Comparison of ENCODE assay signal across 10 cellular contexts in the genomic region with DNA sequence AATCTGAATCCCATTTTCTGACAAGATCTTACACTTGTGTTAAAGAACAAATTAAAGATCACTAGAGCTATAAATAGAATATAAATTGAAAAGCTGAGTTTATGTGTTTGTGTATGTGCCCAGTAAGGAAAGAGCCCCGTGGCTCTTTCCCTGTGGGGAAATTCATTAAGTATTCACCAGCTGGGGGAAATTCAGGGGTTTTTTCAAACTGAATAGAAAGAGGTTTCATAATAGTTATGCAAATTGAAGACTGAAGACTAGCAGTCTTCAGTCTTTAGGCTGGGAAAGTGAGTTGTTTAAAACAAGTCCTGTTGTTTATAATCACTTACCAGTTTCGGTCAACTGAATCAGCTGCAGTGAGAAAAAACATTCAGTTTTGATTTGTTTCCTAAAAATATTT. TPM values are rescaled to one million over a fixed set of nuclear protein-coding genes. Genes with fewer than 3 reads are reported as not detected.
DNase-seq lines count a peak whose midpoint lies in the region; ATAC-seq, FAIRE-seq and TF ChIP-seq lines count a peak whose summit lies in the region.
"Had no signal": no experiment of that assay in that cellular context is flagged by ENCODE, and none has a peak within 500 bp of the region (broad histone marks: within the 10 kb centered on the region; RNA-seq: fewer than 3 reads in every experiment).

No MANE protein-coding gene starts in this region.

- no peak for FAIRE-seq in H1 (lab: Jason Lieb, UNC)

- no peak overlapping the region for H4K8ac ChIP-seq in H1 (ENCODE audit: extremely low read depth, insufficient read depth, low read length)

- DNase-seq in H1 (ENCODE audit: low read depth in 1 of 2, low spot score in 2 of 2) (no peak), smooth muscle cell (lab: John Stamatoyannopoulos, UW; ENCODE audit: unreplicated experiment) (no peak), inferior parietal cortex (ENCODE audit: extremely low spot score) (no peak), activated gamma-delta T cell (lab: John Stamatoyannopoulos, UW) (no peak)
- DNase-seq in activated T-cell treated with anti-CD3 and anti-CD28 coated beads, Interleukin-2, amount 50 U/mL, for 24 hours = no peak
- DNase-seq: activated effector memory CD4-positive, alpha-beta T cell treated with anti-CD3 and anti-CD28 coated beads, Interleukin-2, amount 50 U/mL, for 16 hours; NCI-H1105 had no signal

- POLR2A ChIA-PET in H1 (lab: Charles Lee; ENCODE audit: partially characterized antibody) = no interaction called here

- H2BK15ac ChIP-seq in H1 (ENCODE audit: low read length) = no peak overlapping the region

- peak overlapping the region; percentile 82 for H4K5ac ChIP-seq in H1 (ENCODE audit: insufficient read length, low read depth, low read length)

- H3K9me3 ChIP-seq in H1 (ENCODE audit: insufficient read depth in 2 of 2, low read depth in 1 of 2, low read length in 1 of 2) (peaks cover 0 to 4% of the 10 kb centered on the region in 2 experiments; a peak in 2 of 4 replicates), smooth muscle cell (replicated peaks; ENCODE audit: low read depth) (no peaks in the 10 kb centered on the region)

- no peak overlapping the region for H2BK20ac ChIP-seq in H1 (ENCODE audit: low read length)

- H3K4me1 ChIP-seq in H1 (replicated peaks in 1 of 4; ENCODE audit: control insufficient read depth in 3 of 4, insufficient read depth in 4 of 4, low read length in 3 of 4) = peaks cover 0 to 15% (median 4%) of the 10 kb centered on the region in 4 experiments; a peak in 4 of 7 replicates
- H3K4me1 ChIP-seq in smooth muscle cell (ENCODE audit: low read depth) = no peaks in the 10 kb centered on the region

- CTCF ChIA-PET in H1 (lab: Charles Lee; ENCODE audit: partially characterized antibody) = interaction anchor here (0.7 to 13.3 kb wide), 5 partner anchors 21 to 252 kb away, joined by 3 to 115 read pairs (median 3); no protein-coding TSS in a partner anchor

- no peak overlapping the region for H2AFZ ChIP-seq in H1 (ENCODE audit: low read length)
- no peak overlapping the region for H2AFZ ChIP-seq in smooth muscle cell (ENCODE audit: low read depth)

- ATAC-seq in GM18870 (IDR thresholded peaks at IDR 0.05; ENCODE audit: unreplicated experiment) = peak; percentile 83
- peak; percentile 92 for ATAC-seq in GM21529 (IDR thresholded peaks at IDR 0.05; ENCODE audit: unreplicated experiment)
- peak; percentile 90 for ATAC-seq in HG03280 (IDR thresholded peaks at IDR 0.05; ENCODE audit: unreplicated experiment)

- no peak overlapping the region for H3K9ac ChIP-seq in H1 (replicated peaks in 1 of 4; ENCODE audit: extremely low read depth in 1 of 4, low read depth in 3 of 4, low read length in 3 of 4)
- H3K9ac ChIP-seq in smooth muscle cell (ENCODE audit: low read depth) = no peak overlapping the region

- H3K27me3 ChIP-seq in H1 (replicated peaks in 1 of 4; ENCODE audit: control insufficient read depth in 3 of 4, extremely low read depth in 1 of 4, insufficient read depth in 3 of 4, low read length in 3 of 4) (no peaks in the 10 kb centered on the region), smooth muscle cell (ENCODE audit: low read depth) (no peaks in the 10 kb centered on the region)

- TF ChIP-seq EP300 in H1 (IDR thresholded peaks at IDR 0.05; ENCODE audit: borderline replicate concordance in 1 of 2, low read depth in 2 of 2, low read length in 2 of 2) = no peak

- H3K27ac Mint-ChIP-seq in activated T-cell treated with anti-CD3 and anti-CD28 coated beads, Interleukin-2, amount 50 U/mL, for 24 hours = no peak overlapping the region

- H3K23me2 ChIP-seq in H1 (ENCODE audit: low read depth, low read length) = no peaks in the 10 kb centered on the region

- WGBS in H1 (ENCODE audit: extremely low coverage in 1 of 2, insufficient coverage in 1 of 2, insufficient read length in 1 of 2, insufficient replicate concordance in 2 of 2, low coverage in 1 of 2, low lambda C conversion rate in 2 of 2, missing lambda C conversion rate in 1 of 2), 2 experiments = 47% methylated on average over 2 of the region's 2 CpGs; no CpG with 5 or more reads in 1 of the 2 experiments
- 56% methylated on average over 2 of the region's 2 CpGs for WGBS in smooth muscle cell (ENCODE audit: low lambda C conversion rate)

- H3K79me2 ChIP-seq in H1 (ENCODE audit: control insufficient read depth in 1 of 2, insufficient read depth in 2 of 2, low read length in 2 of 2) = no peaks in the 10 kb centered on the region
- no peaks in the 10 kb centered on the region for H3K79me2 ChIP-seq in smooth muscle cell (ENCODE audit: low read depth)

- no peak overlapping the region for H2BK5ac ChIP-seq in H1 (ENCODE audit: low read depth, low read length)

- TF ChIP-seq CTCF in H1 (IDR thresholded peaks at IDR 0.05; ENCODE audit: control extremely low read depth in 1 of 3, insufficient read depth in 1 of 3, low read depth in 1 of 3, low read length in 3 of 3) (no peak), smooth muscle cell (IDR thresholded peaks at IDR 0.05; ENCODE audit: borderline replicate concordance, insufficient read depth, poor library complexity, severe bottlenecking) (no peak)

- no peak overlapping the region for H3K4me2 ChIP-seq in H1 (ENCODE audit: insufficient read depth in 1 of 2, low read depth in 2 of 2, low read length in 2 of 2)
- no peak overlapping the region for H3K4me2 ChIP-seq in smooth muscle cell

- H3K23ac ChIP-seq in H1 (ENCODE audit: insufficient read length) = no peak overlapping the region

- no peak overlapping the region for H2BK120ac ChIP-seq in H1 (replicated peaks; ENCODE audit: low read depth, low read length)

- no peak overlapping the region for H3K4ac ChIP-seq in H1 (replicated peaks; ENCODE audit: insufficient read length, low read depth, low read length)

- TF ChIP-seq POLR2A in H1 (IDR thresholded peaks at IDR 0.05; ENCODE audit: control extremely low read depth in 1 of 2, low read depth in 2 of 2, low read length in 2 of 2) = no peak

- peaks cover 6% of the 10 kb centered on the region for H3K4me1 Mint-ChIP-seq in activated T-cell treated with anti-CD3 and anti-CD28 coated beads, Interleukin-2, amount 50 U/mL, for 24 hours (ENCODE audit: low read depth)

- no peaks in the 10 kb centered on the region for H3K36me3 Mint-ChIP-seq in activated T-cell treated with anti-CD3 and anti-CD28 coated beads, Interleukin-2, amount 50 U/mL, for 24 hours (ENCODE audit: low read depth)

- H3K4me3 ChIP-seq in H1 (ENCODE audit: extremely low read depth in 1 of 4, insufficient read depth in 2 of 4, low read depth in 3 of 4, low read length in 4 of 4) (peak overlapping the region in 1 of 4 experiments; percentile 17; a peak in 1 of 8 replicates), smooth muscle cell (no peak overlapping the region)

- no peak overlapping the region for H2BK12ac ChIP-seq in H1 (ENCODE audit: low read depth, low read length)

- H2AK5ac ChIP-seq in H1 (ENCODE audit: low read depth, low read length) = no peak overlapping the region

- no peak overlapping the region for H3K4me3 Mint-ChIP-seq in activated T-cell treated with anti-CD3 and anti-CD28 coated beads, Interleukin-2, amount 50 U/mL, for 24 hours

- H3K27ac ChIP-seq in H1 (ENCODE audit: low read depth, low read length) (no peak overlapping the region), smooth muscle cell (ENCODE audit: low read depth) (no peak overlapping the region)

- H4K20me1 ChIP-seq in H1 (replicated peaks in 1 of 2; ENCODE audit: control insufficient read depth in 1 of 2, insufficient read depth in 2 of 2, low read length in 2 of 2) (no peaks in the 10 kb centered on the region), smooth muscle cell (ENCODE audit: low read depth) (no peaks in the 10 kb centered on the region)

- H3K14ac ChIP-seq in H1 (ENCODE audit: insufficient read length) = no peak overlapping the region

- no peaks in the 10 kb centered on the region for H3F3A ChIP-seq in smooth muscle cell (ENCODE audit: low read depth)

- H3K79me1 ChIP-seq in H1 (ENCODE audit: low read depth, low read length) = no peaks in the 10 kb centered on the region

- no peak for TF ChIP-seq RAD21 in H1 (IDR thresholded peaks at IDR 0.05 in 1 of 2, conservative IDR thresholded peaks at IDR 0.05 in 1 of 2; ENCODE audit: low read depth in 2 of 2, low read length in 2 of 2)

- H4K91ac ChIP-seq in H1 (replicated peaks; ENCODE audit: insufficient read length, low read length) = no peak overlapping the region

- H3K9me3 Mint-ChIP-seq in activated T-cell treated with anti-CD3 and anti-CD28 coated beads, Interleukin-2, amount 50 U/mL, for 24 hours = no peaks in the 10 kb centered on the region

- no peak overlapping the region; the same call in 1 of the 2 replicates for H3K18ac ChIP-seq in H1 (ENCODE audit: extremely low read depth, low read length)

- H3K27me3 Mint-ChIP-seq in activated T-cell treated with anti-CD3 and anti-CD28 coated beads, Interleukin-2, amount 50 U/mL, for 24 hours = peaks cover 63% of the 10 kb centered on the region

- no peak overlapping the region for H3K56ac ChIP-seq in H1 (replicated peaks; ENCODE audit: insufficient read length, low read depth, low read length)

- H3K36me3 ChIP-seq in H1 (ENCODE audit: control insufficient read depth in 2 of 4, insufficient read depth in 4 of 4, low read length in 3 of 4) (no peaks in the 10 kb centered on the region), smooth muscle cell (ENCODE audit: low read depth) (no peaks in the 10 kb centered on the region)

RNA-seq across cellular contexts. Expression of gene MS4A7, which starts 11.3 kb away (rescaled TPM):
- total RNA-seq in H1 (2021; fragmentation: NEBNext Ultra II Directional; extraction: Animal tissue kit (Norgen Biotek cat#: 25700)) = not detected in 2 replicates
- polyA plus RNA-seq in H1 (2011; rRNA removed) (0.05 TPM in 1 of 2 replicates, not detected in the other), smooth muscle cell (not detected in 2 replicates)
- not detected for polyA plus RNA-seq in H1 (2011; cell fraction: cytosol; rRNA removed)
- not detected for polyA plus RNA-seq in H1 (2011; cell fraction: nucleus; rRNA removed)
- polyA plus RNA-seq in H1 (2012, experiment 1 of 2) = not detected in 4 replicates
- not detected for polyA plus RNA-seq in H1 (2012, experiment 2 of 2)
- 0.08 TPM for polyA plus RNA-seq in H1 (2013, experiment 1 of 2)
- not detected for polyA plus RNA-seq in H1 (2013, experiment 2 of 2)
- polyA minus RNA-seq in H1 (2011; rRNA and poly(A)+ RNA removed) = not detected in 2 replicates
- not detected for polyA minus RNA-seq in H1 (2011; cell fraction: cytosol; rRNA and poly(A)+ RNA removed)
- not detected for polyA minus RNA-seq in H1 (2011; cell fraction: nucleus; rRNA and poly(A)+ RNA removed)
- not detected in 2 replicates for total RNA-seq in smooth muscle cell

RNA-seq across cellular contexts. Expression of gene MS4A14, which starts 29.2 kb away (rescaled TPM):
- not detected in 2 replicates for total RNA-seq in H1 (2021; fragmentation: NEBNext Ultra II Directional; extraction: Animal tissue kit (Norgen Biotek cat#: 25700))
- polyA plus RNA-seq in H1 (2011; rRNA removed) = not detected in 2 replicates
- not detected for polyA plus RNA-seq in H1 (2011; cell fraction: cytosol; rRNA removed)
- polyA plus RNA-seq in H1 (2011; cell fraction: nucleus; rRNA removed) = not detected
- polyA plus RNA-seq in H1 (2012, experiment 1 of 2) = not detected in 4 replicates
- polyA plus RNA-seq in H1 (2012, experiment 2 of 2) = not detected
- not detected for polyA plus RNA-seq in H1 (2013, experiment 1 of 2)
- polyA plus RNA-seq in H1 (2013, experiment 2 of 2) = 0.02 TPM
- polyA minus RNA-seq in H1 (2011; rRNA and poly(A)+ RNA removed) = not detected in 2 replicates
- not detected for polyA minus RNA-seq in H1 (2011; cell fraction: cytosol; rRNA and poly(A)+ RNA removed)
- polyA minus RNA-seq in H1 (2011; cell fraction: nucleus; rRNA and poly(A)+ RNA removed) = not detected
- total RNA-seq in smooth muscle cell = not detected in 2 replicates
- not detected in 2 replicates for polyA plus RNA-seq in smooth muscle cell

RNA-seq across cellular contexts. Expression of gene MS4A6E, which starts 40.0 kb away (rescaled TPM):
- not detected in 2 replicates for total RNA-seq in H1 (2021; fragmentation: NEBNext Ultra II Directional; extraction: Animal tissue kit (Norgen Biotek cat#: 25700))
- polyA plus RNA-seq in H1 (2011; rRNA removed) (not detected in 2 replicates), smooth muscle cell (not detected in 2 replicates)
- polyA plus RNA-seq in H1 (2011; cell fraction: cytosol; rRNA removed) = not detected
- polyA plus RNA-seq in H1 (2011; cell fraction: nucleus; rRNA removed) = not detected
- not detected in 4 replicates for polyA plus RNA-seq in H1 (2012, experiment 1 of 2)
- polyA plus RNA-seq in H1 (2012, experiment 2 of 2) = not detected
- not detected for polyA plus RNA-seq in H1 (2013, experiment 1 of 2)
- not detected for polyA plus RNA-seq in H1 (2013, experiment 2 of 2)
- not detected in 2 replicates for polyA minus RNA-seq in H1 (2011; rRNA and poly(A)+ RNA removed)
- polyA minus RNA-seq in H1 (2011; cell fraction: cytosol; rRNA and poly(A)+ RNA removed) = not detected
- polyA minus RNA-seq in H1 (2011; cell fraction: nucleus; rRNA and poly(A)+ RNA removed) = not detected
- not detected in 2 replicates for total RNA-seq in smooth muscle cell
